8 cellular contexts compared by ENCODE assay signal in the genomic region with DNA sequence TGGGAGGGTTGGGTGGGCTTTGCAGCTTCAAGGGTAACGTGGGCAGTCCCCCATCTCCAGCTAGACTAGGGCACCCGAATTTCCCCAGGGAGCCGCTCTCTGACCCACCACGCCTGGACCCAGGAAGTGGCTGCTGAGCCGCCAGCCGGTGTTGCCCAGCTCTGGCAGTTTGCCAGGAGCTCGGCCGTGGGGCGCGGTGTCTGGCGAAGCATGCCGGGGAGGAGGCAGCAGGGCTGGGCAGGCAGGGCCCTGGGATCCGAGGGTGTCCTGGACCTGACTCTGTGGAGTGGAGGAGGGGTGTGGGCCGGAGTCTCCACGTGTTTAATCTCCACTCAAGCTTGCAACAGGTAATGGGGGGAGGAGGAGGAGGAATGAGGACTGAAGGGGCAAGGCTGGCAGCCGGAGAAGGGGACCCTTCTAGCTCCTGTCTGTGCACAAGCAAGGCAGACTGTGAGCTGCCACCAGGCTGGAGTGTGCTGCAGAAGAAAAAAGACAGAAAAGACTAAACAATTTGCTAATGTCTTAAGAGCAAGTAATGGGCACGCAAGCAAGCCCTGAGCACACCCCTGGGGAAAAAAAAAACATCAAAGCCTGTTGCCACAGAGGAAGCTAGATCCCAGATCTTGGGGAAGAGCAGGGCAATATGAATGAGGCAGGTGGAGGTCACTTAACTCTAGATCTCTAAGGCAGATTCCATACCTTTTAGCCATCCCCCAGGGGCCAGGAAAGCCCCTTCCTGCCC. TPM values are rescaled to one million over a fixed set of nuclear protein-coding genes. Genes with fewer than 3 reads are reported as not detected.
DNase-seq lines count a peak whose midpoint lies in the region; ATAC-seq and TF ChIP-seq lines count a peak whose summit lies in the region.

No MANE protein-coding gene starts in this region.

- no peaks in the 10 kb centered on the region for H3K9me3 ChIP-seq in esophagus muscularis mucosa
- H3K9me3 ChIP-seq in osteoblast (ENCODE audit: low read depth, low read length): no peaks in the 10 kb centered on the region

- POLR2A ChIA-PET in activated CD8-positive, alpha-beta T cell treated with anti-CD3 and anti-CD28 coated beads for 36 hours (lab: Charles Lee): no interaction called here

- intact Hi-C loops in activated CD8-positive, alpha-beta T cell treated with anti-CD3 and anti-CD28 coated beads for 36 hours (cut with micrococcal nuclease): no loop called here
- intact Hi-C loops in esophagus muscularis mucosa (cut with DNase I): loop anchor here (10.0 kb wide), 1 partner anchor 132 kb away; no protein-coding TSS in a partner anchor

- no peaks in the 10 kb centered on the region for H3K9me3 Mint-ChIP-seq in activated CD8-positive, alpha-beta T cell treated with anti-CD3 and anti-CD28 coated beads for 36 hours

- H3K27ac Mint-ChIP-seq in activated CD8-positive, alpha-beta T cell treated with anti-CD3 and anti-CD28 coated beads for 36 hours: no peak overlapping the region

- H2AFZ ChIP-seq in osteoblast (ENCODE audit: low read length): no peak overlapping the region

- no peak for TF ChIP-seq EP300 in esophagus muscularis mucosa (IDR thresholded peaks at IDR 0.05)

- peak overlapping the region; percentile 73 for H3K4me3 Mint-ChIP-seq in activated CD8-positive, alpha-beta T cell treated with anti-CD3 and anti-CD28 coated beads for 36 hours

- CTCF ChIA-PET in activated CD8-positive, alpha-beta T cell treated with anti-CD3 and anti-CD28 coated beads for 36 hours (lab: Charles Lee): no interaction called here

- H3K27ac ChIP-seq in esophagus muscularis mucosa (replicated peaks in 1 of 4) (peak overlapping the region; percentile 82 to 86 (median 85)), osteoblast (ENCODE audit: low read depth, low read length) (no peak overlapping the region)

- no peak for TF ChIP-seq POLR2A in esophagus muscularis mucosa (IDR thresholded peaks at IDR 0.05; ENCODE audit: low read depth)

- peak overlapping the region; percentile 70 for H3K4me2 ChIP-seq in osteoblast (ENCODE audit: insufficient read depth, low read length)

- peaks cover 9% of the 10 kb centered on the region for H3K4me1 Mint-ChIP-seq in activated CD8-positive, alpha-beta T cell treated with anti-CD3 and anti-CD28 coated beads for 36 hours (ENCODE audit: low read depth)

- no peak for TF ChIP-seq CTCF in activated CD8-positive, alpha-beta T cell treated with anti-CD3 and anti-CD28 coated beads for 36 hours (IDR thresholded peaks at IDR 0.05)
- TF ChIP-seq CTCF in esophagus muscularis mucosa (IDR thresholded peaks at IDR 0.05) (no peak), osteoblast (IDR thresholded peaks at IDR 0.05; ENCODE audit: extremely low read depth, low read depth, low read length) (no peak)

- H3K36me3 ChIP-seq in esophagus muscularis mucosa: peaks cover 0 to 4% (median 1%) of the 10 kb centered on the region in 4 donors
- no peaks in the 10 kb centered on the region for H3K36me3 ChIP-seq in osteoblast (ENCODE audit: insufficient read depth, low read length)

- H3K27me3 ChIP-seq in esophagus muscularis mucosa (peaks cover 0 to 5% (median 2%) of the 10 kb centered on the region in 4 donors), osteoblast (ENCODE audit: insufficient read depth, low read length) (peaks cover 39% of the 10 kb centered on the region)

- H3K27me3 Mint-ChIP-seq in activated CD8-positive, alpha-beta T cell treated with anti-CD3 and anti-CD28 coated beads for 36 hours: peaks cover 14% of the 10 kb centered on the region

- H3K79me2 ChIP-seq in osteoblast (ENCODE audit: insufficient read depth, low read length): no peaks in the 10 kb centered on the region

- no peaks in the 10 kb centered on the region for H4K20me1 ChIP-seq in osteoblast (ENCODE audit: insufficient read depth, low read length)

- DNase-seq in CD1c-positive myeloid dendritic cell (ENCODE audit: extremely low spot score) (peak; percentile 58), HuH-7.5 (ENCODE audit: low spot score) (peak; percentile 40), esophagus muscularis mucosa (ENCODE audit: extremely low spot score) (no peak), osteoblast (ENCODE audit: insufficient read length, low spot score, missing footprints) (peak; percentile 79)
- DNase-seq in activated CD8-positive, alpha-beta T cell treated with anti-CD3 and anti-CD28 coated beads for 36 hours: peak; percentile 9

- no peak for ATAC-seq in activated CD8-positive, alpha-beta T cell treated with anti-CD3 and anti-CD28 coated beads for 36 hours
- ATAC-seq in GM21360 (IDR thresholded peaks at IDR 0.05; ENCODE audit: unreplicated experiment) (no peak), HG03571 (IDR thresholded peaks at IDR 0.05; ENCODE audit: unreplicated experiment) (no peak), GM19397 (IDR thresholded peaks at IDR 0.05; ENCODE audit: unreplicated experiment) (no peak)

- 26% methylated on average over 5 of the region's 17 CpGs for WGBS in esophagus muscularis mucosa

- peaks cover 3% of the 10 kb centered on the region for H3K36me3 Mint-ChIP-seq in activated CD8-positive, alpha-beta T cell treated with anti-CD3 and anti-CD28 coated beads for 36 hours (ENCODE audit: low read depth)

- H3K4me3 ChIP-seq in esophagus muscularis mucosa (peak overlapping the region; percentile 61 to 76 (median 66)), osteoblast (ENCODE audit: insufficient read depth, low read length) (no peak overlapping the region)

- H3K4me1 ChIP-seq in esophagus muscularis mucosa: peaks cover 0 to 23% (median 14%) of the 10 kb centered on the region in 4 donors
- H3K4me1 ChIP-seq in osteoblast (ENCODE audit: insufficient read depth, low read length): no peaks in the 10 kb centered on the region

RNA-seq across cellular contexts. Expression of a gene that starts 2.4 kb away (rescaled TPM):
- total RNA-seq in activated CD8-positive, alpha-beta T cell treated with anti-CD3 and anti-CD28 coated beads for 36 hours: 1 to 10 TPM; 1.7 to 1.9 TPM
- total RNA-seq in esophagus muscularis mucosa (10 to 100 TPM; 14.3 to 19.9 (median 17.5) TPM), osteoblast (0.36 and 0.59 TPM in 2 replicates)
